In genomic region chr2:188787002-188787660, GRCh38 we compare ENCODE assay signal across 8 cellular contexts.
A peak's percentile ranks its signal among the peaks of the same experiment; 100 is the strongest.
DNase-seq lines count a peak whose midpoint lies in the region; ATAC-seq and TF ChIP-seq lines count a peak whose summit lies in the region.

No MANE protein-coding gene starts in this region.

- TF ChIP-seq POLR2A in suprapubic skin (IDR thresholded peaks at IDR 0.05), result peak in 1 of 2 donors; percentile 46

- DNase-seq in HT1080 (ENCODE audit: low read depth) (peak; percentile 13), cardiac fibroblast (ENCODE audit: low read depth in 2 of 2) (peak; percentile 88 to 92), left lung (no peak), suprapubic skin (ENCODE audit: low spot score in 2 of 2) (no peak), NCI-H69 (lab: John Stamatoyannopoulos, UW) (no peak)
- DNase-seq in effector CD4-positive, alpha-beta T cell, result no peak

- H3K9me3 ChIP-seq in left lung (no peaks in the 10 kb centered on the region), suprapubic skin (no peaks in the 10 kb centered on the region)

- no peak for TF ChIP-seq EP300 in suprapubic skin (IDR thresholded peaks at IDR 0.05)

- WGBS in suprapubic skin, result 23% methylated on average over 6 of the region's 6 CpGs

- H3K27me3 ChIP-seq in left lung, result no peaks in the 10 kb centered on the region
- no peaks in the 10 kb centered on the region for H3K27me3 ChIP-seq in suprapubic skin

- H3K4me3 ChIP-seq in cardiac fibroblast (replicated peaks in 1 of 2; ENCODE audit: low read depth in 2 of 2, low read length in 2 of 2) (no peak overlapping the region), left lung (no peak overlapping the region), suprapubic skin (peak overlapping the region; percentile 1)

- intact Hi-C loops in left lung (cut with DNase I), result no loop called here

- peak overlapping the region; percentile 38 to 83 for H3K27ac ChIP-seq in left lung
- H3K27ac ChIP-seq in suprapubic skin, result peak overlapping the region; percentile 74

- TF ChIP-seq CTCF in cardiac fibroblast (IDR thresholded peaks at IDR 0.05; ENCODE audit: low read depth, low read length) (no peak), left lung (IDR thresholded peaks at IDR 0.05) (no peak), suprapubic skin (IDR thresholded peaks at IDR 0.05) (no peak)

- H3K4me1 ChIP-seq in left lung (no peaks in the 10 kb centered on the region), suprapubic skin (peaks cover 17% of the 10 kb centered on the region)

- H3K36me3 ChIP-seq in left lung (no peaks in the 10 kb centered on the region), suprapubic skin (no peaks in the 10 kb centered on the region)

- ATAC-seq in left lung, result peak; percentile 76
- no peak for ATAC-seq in GM18511 (IDR thresholded peaks at IDR 0.05; ENCODE audit: unreplicated experiment)
- ATAC-seq in GM21526 (IDR thresholded peaks at IDR 0.05; ENCODE audit: low FRiP score, unreplicated experiment), result no peak

Comparison
In these comparisons a context has a peak if more than half of its experiments do, and no peak if none do; other contexts are left out.
1. DNase-seq: peak in HT1080 (single experiment) and cardiac fibroblast (2 of 2); none in left lung (0 of 2), suprapubic skin (0 of 2), effector CD4-positive, alpha-beta T cell (single experiment) and NCI-H69 (single experiment).